ENCODE assay signal across 1 cellular context in genomic region chr4:102862016-102862415, GRCh38.
TF ChIP-seq lines count a peak whose summit lies in the region.

No MANE protein-coding gene starts in this region.

TF ChIP-seq in SK-N-SH, 30 proteins besides CTCF, POLR2A, EP300 and RAD21 (continued from another document):
- no peak for TF ChIP-seq CHD2 (IDR thresholded peaks at IDR 0.05; ENCODE audit: low read length, partially characterized antibody)
- TF ChIP-seq MEF2A (IDR thresholded peaks at IDR 0.05; ENCODE audit: borderline replicate concordance, low read depth), result no peak
- no peak for TF ChIP-seq FOXM1 (IDR thresholded peaks at IDR 0.05; ENCODE audit: low read depth)
- no peak for TF ChIP-seq IRF3 (IDR thresholded peaks at IDR 0.05; ENCODE audit: low read depth, low read length)
- TF ChIP-seq RFX5 (IDR thresholded peaks at IDR 0.05; ENCODE audit: low read length), result no peak
- no peak for TF ChIP-seq JUND (IDR thresholded peaks at IDR 0.05)
- no peak for TF ChIP-seq RXRA (IDR thresholded peaks at IDR 0.05; ENCODE audit: borderline replicate concordance, low read depth)
- no peak for TF ChIP-seq TEAD4 (IDR thresholded peaks at IDR 0.05; ENCODE audit: borderline replicate concordance, insufficient read depth)
- no peak for TF ChIP-seq TAF1 (IDR thresholded peaks at IDR 0.05; ENCODE audit: borderline replicate concordance, low read depth, low read length)
- TF ChIP-seq, protein P1, sequence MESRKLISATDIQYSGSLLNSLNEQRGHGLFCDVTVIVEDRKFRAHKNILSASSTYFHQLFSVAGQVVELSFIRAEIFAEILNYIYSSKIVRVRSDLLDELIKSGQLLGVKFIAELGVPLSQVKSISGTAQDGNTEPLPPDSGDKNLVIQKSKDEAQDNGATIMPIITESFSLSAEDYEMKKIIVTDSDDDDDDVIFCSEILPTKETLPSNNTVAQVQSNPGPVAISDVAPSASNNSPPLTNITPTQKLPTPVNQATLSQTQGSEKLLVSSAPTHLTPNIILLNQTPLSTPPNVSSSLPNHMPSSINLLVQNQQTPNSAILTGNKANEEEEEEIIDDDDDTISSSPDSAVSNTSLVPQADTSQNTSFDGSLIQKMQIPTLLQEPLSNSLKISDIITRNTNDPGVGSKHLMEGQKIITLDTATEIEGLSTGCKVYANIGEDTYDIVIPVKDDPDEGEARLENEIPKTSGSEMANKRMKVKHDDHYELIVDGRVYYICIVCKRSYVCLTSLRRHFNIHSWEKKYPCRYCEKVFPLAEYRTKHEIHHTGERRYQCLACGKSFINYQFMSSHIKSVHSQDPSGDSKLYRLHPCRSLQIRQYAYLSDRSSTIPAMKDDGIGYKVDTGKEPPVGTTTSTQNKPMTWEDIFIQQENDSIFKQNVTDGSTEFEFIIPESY (IDR thresholded peaks at IDR 0.05; ENCODE audit: borderline replicate concordance, low read depth), result no peak
- TF ChIP-seq FOSL2 (IDR thresholded peaks at IDR 0.05; ENCODE audit: borderline replicate concordance, low read depth), result no peak
- no peak for TF ChIP-seq USF2 (IDR thresholded peaks at IDR 0.05; ENCODE audit: borderline replicate concordance, low read depth, low read length)
- TF ChIP-seq GATA2 (CRISPR knock-in tag; IDR thresholded peaks at IDR 0.05), result no peak
